ENCODE assay signal across 2 cellular contexts in genomic region chr17:27478901-27479531, GRCh38.
TF ChIP-seq lines count a peak whose summit lies in the region.

No MANE protein-coding gene starts in this region.

TF ChIP-seq in HCT116, 20 proteins besides CTCF, POLR2A, EP300 and RAD21:
- TF ChIP-seq SRF (IDR thresholded peaks at IDR 0.05; ENCODE audit: low read depth) = no peak
- TF ChIP-seq TCF7L2 (IDR thresholded peaks at IDR 0.05; ENCODE audit: borderline replicate concordance, extremely low read depth, insufficient read depth, insufficient read length) = no peak
- TF ChIP-seq SP1 (IDR thresholded peaks at IDR 0.05; ENCODE audit: low read depth) = no peak
- no peak for TF ChIP-seq ZFX (IDR thresholded peaks at IDR 0.05)
- no peak for TF ChIP-seq EZH2phosphoT487 (IDR thresholded peaks at IDR 0.05; ENCODE audit: borderline replicate concordance)
- no peak for TF ChIP-seq REST (IDR thresholded peaks at IDR 0.05; ENCODE audit: low read depth)
- TF ChIP-seq EGR1 (IDR thresholded peaks at IDR 0.05; ENCODE audit: low read depth) = no peak
- no peak for TF ChIP-seq JUND (IDR thresholded peaks at IDR 0.05)
- TF ChIP-seq CBX3 (IDR thresholded peaks at IDR 0.05; ENCODE audit: low read depth) = no peak
- no peak for TF ChIP-seq SIN3A (IDR thresholded peaks at IDR 0.05; ENCODE audit: low read depth)
- no peak for TF ChIP-seq POLR2AphosphoS5 (IDR thresholded peaks at IDR 0.05; ENCODE audit: low read depth, low read length)
- TF ChIP-seq ATF3 (IDR thresholded peaks at IDR 0.05) = no peak
- no peak for TF ChIP-seq MAX (IDR thresholded peaks at IDR 0.05)
- TF ChIP-seq ZNF274 (IDR thresholded peaks at IDR 0.05; ENCODE audit: low read depth, low read length) = no peak
- TF ChIP-seq YY1 (IDR thresholded peaks at IDR 0.05; ENCODE audit: extremely low read depth, insufficient replicate concordance, low read depth, low read length) = no peak
- TF ChIP-seq ZBTB33 (IDR thresholded peaks at IDR 0.05; ENCODE audit: extremely low read depth, insufficient replicate concordance, low read length) = no peak
- TF ChIP-seq CEBPB (IDR thresholded peaks at IDR 0.05; ENCODE audit: low read depth) = no peak
- no peak for TF ChIP-seq ELF1 (IDR thresholded peaks at IDR 0.05; ENCODE audit: borderline replicate concordance, low read depth)
- no peak for TF ChIP-seq EZH2 (IDR thresholded peaks at IDR 0.05)
- no peak for TF ChIP-seq FOSL1 (IDR thresholded peaks at IDR 0.05; ENCODE audit: low read depth)

TF ChIP-seq in SK-N-SH, 30 proteins besides CTCF, POLR2A, EP300 and RAD21:
- TF ChIP-seq PBX3 (IDR thresholded peaks at IDR 0.05) (no peak), GATA2 (CRISPR knock-in tag; IDR thresholded peaks at IDR 0.05) (no peak), JUND (IDR thresholded peaks at IDR 0.05) (no peak), SMC3 (IDR thresholded peaks at IDR 0.05; ENCODE audit: low read depth, low read length) (no peak), MXI1 (IDR thresholded peaks at IDR 0.05; ENCODE audit: low read depth, low read length) (no peak), ZBTB33 (IDR thresholded peaks at IDR 0.05; ENCODE audit: borderline replicate concordance, low read depth) (no peak)
TF ChIP-seq in SK-N-SH: peak in this region for 0.
